In the genomic region with DNA sequence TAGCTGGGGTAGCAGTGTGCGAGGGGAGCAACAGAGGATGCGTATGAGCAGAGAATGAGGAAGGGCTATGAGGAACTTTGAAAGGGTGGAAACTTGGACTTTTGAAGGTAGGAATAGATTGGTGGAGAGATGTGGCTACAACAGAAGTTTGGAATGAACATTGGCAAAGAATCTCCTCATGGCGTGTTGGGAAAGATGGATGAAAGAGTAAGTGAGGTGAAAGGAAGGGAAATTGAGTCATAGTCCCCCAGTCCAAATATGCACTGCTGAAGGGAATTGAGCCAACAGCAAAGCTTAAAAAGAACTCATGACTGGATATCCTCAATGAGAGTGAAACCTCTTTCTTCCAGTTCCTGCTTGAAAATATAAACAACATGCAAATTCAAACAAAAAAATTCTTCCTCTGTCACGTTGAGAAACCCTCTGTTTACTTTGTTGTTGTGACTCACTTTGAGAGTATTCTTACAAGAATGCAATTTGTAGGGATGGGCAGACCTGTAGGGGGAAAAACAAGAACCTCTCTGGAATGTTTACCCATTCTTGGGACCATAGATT, we compare ENCODE assay signal across 15 cellular contexts.
DNase-seq lines count a peak whose midpoint lies in the region; ATAC-seq, FAIRE-seq and TF ChIP-seq lines count a peak whose summit lies in the region.
"Had no signal": no experiment of that assay in that cellular context is flagged by ENCODE, and none has a peak within 500 bp of the region (broad histone marks: within the 10 kb centered on the region; RNA-seq: fewer than 3 reads in every experiment).

No MANE protein-coding gene starts in this region.

- ATAC-seq in left lung (peak; percentile 66), GM18867 (IDR thresholded peaks at IDR 0.05; ENCODE audit: unreplicated experiment) (no peak)
- ATAC-seq: stimulated activated naive CD8-positive, alpha-beta T cell treated with anti-CD3 and anti-CD28 coated beads, Interleukin-15, amount 100 ng/mL, for 72 hours had no signal

- FAIRE-seq in HTR-8/SVneo (lab: Jason Lieb, UNC): peak; percentile 77
- FAIRE-seq: islet of Langerhans had no signal

- no peaks in the 10 kb centered on the region for H3K9me3 Mint-ChIP-seq in chondrocyte (ENCODE audit: low read depth)
- peaks cover 7% of the 10 kb centered on the region for H3K9me3 Mint-ChIP-seq in activated CD4-positive, alpha-beta T cell treated with anti-CD3 and anti-CD28 coated beads, Interleukin-2, amount 10 ng/mL, durations not matched to agents 24 days and 14 days

- intact Hi-C loops in left lung (cut with DNase I): no loop called here
- intact Hi-C loops in activated CD4-positive, alpha-beta T cell treated with anti-CD3 and anti-CD28 coated beads, Interleukin-2, amount 10 ng/mL, durations not matched to agents 24 days and 14 days (cut with micrococcal nuclease): no loop called here

- H3K4me3 Mint-ChIP-seq in chondrocyte (ENCODE audit: unreplicated experiment): no peak overlapping the region
- no peak overlapping the region for H3K4me3 Mint-ChIP-seq in activated CD4-positive, alpha-beta T cell treated with anti-CD3 and anti-CD28 coated beads, Interleukin-2, amount 10 ng/mL, durations not matched to agents 24 days and 14 days
- H3K4me3 Mint-ChIP-seq: CD4-positive, CD25-positive, alpha-beta regulatory T cell; stimulated activated naive CD8-positive, alpha-beta T cell treated with anti-CD3 and anti-CD28 coated beads, Interleukin-15, amount 100 ng/mL, for 72 hours had no signal

- H3K4me3 ChIP-seq in left lung: no peak overlapping the region
- H3K4me3 ChIP-seq: skin epidermis had no signal

- no peak for TF ChIP-seq CTCF in chondrocyte (IDR thresholded peaks at IDR 0.05)
- TF ChIP-seq CTCF in left lung (IDR thresholded peaks at IDR 0.05): no peak
- TF ChIP-seq CTCF in GM10266 (IDR thresholded peaks at IDR 0.05; ENCODE audit: control insufficient read depth, insufficient read depth, low read depth, missing control alignments): no peak

- H3K27ac ChIP-seq in left lung: peak overlapping the region in 1 of 2 donors; percentile 0

- H3K4me1 ChIP-seq in left lung: peaks cover 3 to 19% of the 10 kb centered on the region in 2 donors

- DNase-seq in AG08396 (ENCODE audit: low spot score) (peak; percentile 59), HTR-8/SVneo (ENCODE audit: insufficient read length, low spot score) (peak; percentile 44), chondrocyte (ENCODE audit: low spot score) (no peak), left lung (no peak), GM10266 (ENCODE audit: extremely low spot score) (no peak)
- DNase-seq in activated CD4-positive, alpha-beta T cell treated with anti-CD3 and anti-CD28 coated beads for 1 hour: no peak
- no peak for DNase-seq in activated CD4-positive, alpha-beta T cell treated with anti-CD3 and anti-CD28 coated beads, Interleukin-2, amount 10 ng/mL, durations not matched to agents 24 days and 14 days
- DNase-seq: activated naive CD4-positive, alpha-beta T cell treated with Interleukin-2 at 50 U/mL for 16 hours; CD4-positive, CD25-positive, alpha-beta regulatory T cell; NCI-H2029 treated with DMSO at 0.1 percent for 48 hours; stimulated activated naive CD8-positive, alpha-beta T cell treated with anti-CD3 and anti-CD28 coated beads, Interleukin-15, amount 100 ng/mL, for 72 hours; T-helper 9 cell had no signal

- H3K36me3 Mint-ChIP-seq in chondrocyte (ENCODE audit: low read depth): no peaks in the 10 kb centered on the region
- H3K36me3 Mint-ChIP-seq in activated CD4-positive, alpha-beta T cell treated with anti-CD3 and anti-CD28 coated beads, Interleukin-2, amount 10 ng/mL, durations not matched to agents 24 days and 14 days (ENCODE audit: low read depth): no peaks in the 10 kb centered on the region
- H3K36me3 Mint-ChIP-seq: CD4-positive, CD25-positive, alpha-beta regulatory T cell had no signal

- H3K4me1 Mint-ChIP-seq in chondrocyte (ENCODE audit: low read depth): peaks cover 10% of the 10 kb centered on the region
- peaks cover 2% of the 10 kb centered on the region for H3K4me1 Mint-ChIP-seq in activated CD4-positive, alpha-beta T cell treated with anti-CD3 and anti-CD28 coated beads, Interleukin-2, amount 10 ng/mL, durations not matched to agents 24 days and 14 days
- H3K4me1 Mint-ChIP-seq: CD4-positive, CD25-positive, alpha-beta regulatory T cell; stimulated activated naive CD8-positive, alpha-beta T cell treated with anti-CD3 and anti-CD28 coated beads, Interleukin-15, amount 100 ng/mL, for 72 hours had no signal

- no peaks in the 10 kb centered on the region for H3K27me3 Mint-ChIP-seq in chondrocyte (ENCODE audit: low read depth)
- H3K27me3 Mint-ChIP-seq in activated CD4-positive, alpha-beta T cell treated with anti-CD3 and anti-CD28 coated beads, Interleukin-2, amount 10 ng/mL, durations not matched to agents 24 days and 14 days: peaks cover 2% of the 10 kb centered on the region
- H3K27me3 Mint-ChIP-seq: CD4-positive, CD25-positive, alpha-beta regulatory T cell had no signal

- peak overlapping the region; percentile 8 for H3K27ac Mint-ChIP-seq in chondrocyte (ENCODE audit: unreplicated experiment)
- H3K27ac Mint-ChIP-seq in activated CD4-positive, alpha-beta T cell treated with anti-CD3 and anti-CD28 coated beads, Interleukin-2, amount 10 ng/mL, durations not matched to agents 24 days and 14 days: no peak overlapping the region
- H3K27ac Mint-ChIP-seq: CD4-positive, CD25-positive, alpha-beta regulatory T cell had no signal

- H3K27me3 ChIP-seq in left lung: no peaks in the 10 kb centered on the region

- no peaks in the 10 kb centered on the region for H3K36me3 ChIP-seq in left lung

- H3K9me3 ChIP-seq in left lung: no peaks in the 10 kb centered on the region

Comparison
In these comparisons a context has a peak if more than half of its experiments do, and no peak if none do; other contexts are left out.
1. DNase-seq: peak in AG08396 (single experiment) and HTR-8/SVneo (single experiment); none in chondrocyte (single experiment), left lung (0 of 2), activated CD4-positive, alpha-beta T cell treated with anti-CD3 and anti-CD28 coated beads for 1 hour (single experiment), activated CD4-positive, alpha-beta T cell treated with anti-CD3 and anti-CD28 coated beads, Interleukin-2, amount 10 ng/mL, durations not matched to agents 24 days and 14 days (single experiment) and GM10266 (single experiment).